ENCODE assay signal across 21 cellular contexts in genomic region chr1:43779266-43779665, GRCh38.
DNase-seq lines count a peak whose midpoint lies in the region; ATAC-seq and TF ChIP-seq lines count a peak whose summit lies in the region.
"Had no signal": no experiment of that assay in that cellular context is flagged by ENCODE, and none has a peak within 500 bp of the region (broad histone marks: within the 10 kb centered on the region; RNA-seq: fewer than 3 reads in every experiment).

No MANE protein-coding gene starts in this region.

- H3K4me3 Mint-ChIP-seq in activated CD4-positive, alpha-beta T cell treated with anti-CD3 and anti-CD28 coated beads, Interleukin-2, amount 10 ng/mL, durations not matched to agents 7 days and 5 days, result no peak overlapping the region
- no peak overlapping the region for H3K4me3 Mint-ChIP-seq in mesothelial cell of epicardium
- H3K4me3 Mint-ChIP-seq: activated naive CD4-positive, alpha-beta T cell treated with anti-CD3 and anti-CD28 coated beads for 36 hours had no signal

- H3K27me3 ChIP-seq in HL-60 (ENCODE audit: insufficient read depth, poor library complexity, severe bottlenecking) (no peaks in the 10 kb centered on the region), Panc1 (ENCODE audit: control insufficient read depth, insufficient read depth, low read length) (no peaks in the 10 kb centered on the region), suprapubic skin (no peaks in the 10 kb centered on the region)
- H3K27me3 ChIP-seq: gastrocnemius medialis, upper lobe of left lung had no signal

- CTCF ChIA-PET in activated CD4-positive, alpha-beta T cell treated with anti-CD3 and anti-CD28 coated beads, Interleukin-2, amount 10 ng/mL, durations not matched to agents 7 days and 5 days (lab: Charles Lee), result interaction anchor here (0.9 kb wide), 1 partner anchor 14 kb away, joined by 3 read pairs; no protein-coding TSS in a partner anchor
- CTCF ChIA-PET in Panc1 (lab: Charles Lee), result no interaction called here

- H3K36me3 ChIP-seq in Panc1 (ENCODE audit: control insufficient read depth, insufficient read depth, low read length), result no peaks in the 10 kb centered on the region
- no peaks in the 10 kb centered on the region for H3K36me3 ChIP-seq in suprapubic skin
- H3K36me3 ChIP-seq: gastrocnemius medialis, upper lobe of left lung had no signal

- no TSS peak for BruUV-seq in Panc1 (replicated peaks; lab: Mats Ljungman, UMichigan)

- POLR2A ChIA-PET in activated CD4-positive, alpha-beta T cell treated with anti-CD3 and anti-CD28 coated beads, Interleukin-2, amount 10 ng/mL, durations not matched to agents 7 days and 5 days (lab: Charles Lee), result no interaction called here
- POLR2A ChIA-PET in Panc1 (lab: Charles Lee), result no interaction called here

- in situ Hi-C loops in Panc1 (cut with HindIII; ENCODE audit: low pct_unique_long_range_greater_than_20kb, low sequenced_read_pairs), result no loop called here

- ATAC-seq in Panc1 (no peak), GM21529 (IDR thresholded peaks at IDR 0.05; ENCODE audit: unreplicated experiment) (no peak)
- ATAC-seq: gastrocnemius medialis, left lobe of liver, mucosa of descending colon, right cardiac atrium, Right ventricle myocardium inferior had no signal

- peaks cover 33% of the 10 kb centered on the region for H3K9me3 Mint-ChIP-seq in activated CD4-positive, alpha-beta T cell treated with anti-CD3 and anti-CD28 coated beads, Interleukin-2, amount 10 ng/mL, durations not matched to agents 7 days and 5 days
- H3K9me3 Mint-ChIP-seq in mesothelial cell of epicardium, result peaks cover 25% of the 10 kb centered on the region

- H3K27ac ChIP-seq in HL-60 (replicated peaks), result peak overlapping the region; percentile 93
- H3K27ac ChIP-seq in Panc1 (ENCODE audit: low read length), result no peak overlapping the region
- no peak overlapping the region for H3K27ac ChIP-seq in suprapubic skin
- H3K27ac ChIP-seq: gastrocnemius medialis, KMS-11, upper lobe of left lung had no signal

- H3K27ac Mint-ChIP-seq in activated CD4-positive, alpha-beta T cell treated with anti-CD3 and anti-CD28 coated beads, Interleukin-2, amount 10 ng/mL, durations not matched to agents 7 days and 5 days, result peak overlapping the region; percentile 47
- no peak overlapping the region for H3K27ac Mint-ChIP-seq in mesothelial cell of epicardium
- H3K27ac Mint-ChIP-seq: activated naive CD4-positive, alpha-beta T cell treated with anti-CD3 and anti-CD28 coated beads for 36 hours had no signal

- H3K4me1 Mint-ChIP-seq in activated CD4-positive, alpha-beta T cell treated with anti-CD3 and anti-CD28 coated beads, Interleukin-2, amount 10 ng/mL, durations not matched to agents 7 days and 5 days, result peaks cover 29% of the 10 kb centered on the region
- H3K4me1 Mint-ChIP-seq in mesothelial cell of epicardium, result peaks cover 7% of the 10 kb centered on the region

- H3K4me3 ChIP-seq in HL-60 (replicated peaks; ENCODE audit: insufficient read depth, low read length) (no peak overlapping the region), Panc1 (ENCODE audit: low read depth in 2 of 2, low read length in 2 of 2) (no peak overlapping the region), suprapubic skin (no peak overlapping the region)
- H3K4me3 ChIP-seq: gastrocnemius medialis, mucosa of descending colon, upper lobe of left lung had no signal

- H3K4me1 ChIP-seq in Panc1 (ENCODE audit: control insufficient read depth, insufficient read depth, low read length), result no peaks in the 10 kb centered on the region
- H3K4me1 ChIP-seq in suprapubic skin, result peaks cover 10% of the 10 kb centered on the region

- no peak for TF ChIP-seq EP300 in suprapubic skin (IDR thresholded peaks at IDR 0.05)

- intact Hi-C loops in Panc1 (cut with micrococcal nuclease; ENCODE audit: unreplicated experiment), result no loop called here

- WGBS in suprapubic skin, result 92% methylated on average over 1 of the region's 1 CpG

- TF ChIP-seq POLR2A in suprapubic skin (IDR thresholded peaks at IDR 0.05), result no peak

- no peaks in the 10 kb centered on the region for H3K9me3 ChIP-seq in Panc1 (ENCODE audit: control insufficient read depth, insufficient read depth, low read depth, low read length)
- no peaks in the 10 kb centered on the region for H3K9me3 ChIP-seq in suprapubic skin
- H3K9me3 ChIP-seq: gastrocnemius medialis had no signal

- DNase-seq in activated CD4-positive, alpha-beta T cell treated with anti-CD3 and anti-CD28 coated beads, Interleukin-2, amount 10 ng/mL, durations not matched to agents 7 days and 5 days, result no peak
- no peak for DNase-seq in activated CD4-positive, alpha-beta T cell treated with anti-CD3 and anti-CD28 coated beads, Interleukin-2, amount 50 U/mL, for 1 hour
- DNase-seq in HL-60 (ENCODE audit: low read depth in 1 of 2, low spot score in 1 of 2), result peak; percentile 30 to 47
- no peak for DNase-seq in Panc1 (ENCODE audit: low read depth, low spot score)
- no peak for DNase-seq in mesothelial cell of epicardium (ENCODE audit: low spot score in 2 of 2, unreplicated experiment in 2 of 2)
- no peak for DNase-seq in NCI-H1436 (lab: John Stamatoyannopoulos, UW)
- DNase-seq in suprapubic skin (ENCODE audit: low spot score in 2 of 2), result no peak
- DNase-seq: activated CD4-positive, alpha-beta T cell treated with anti-CD3 and anti-CD28 coated beads for 1 hour; activated naive CD4-positive, alpha-beta T cell treated with anti-CD3 and anti-CD28 coated beads for 36 hours; gastrocnemius medialis; mucosa of descending colon; NCI-H1694 treated with DMSO at 0.1 percent for 48 hours; NK-92 treated with Interleukin-12 subunit alpha and Interleukin-12 subunit beta, amount 100 ng/mL, for 24 hours; nucleus accumbens; right cardiac atrium; stimulated activated naive CD4-positive, alpha-beta T cell; upper lobe of left lung had no signal

- H3K27me3 Mint-ChIP-seq in activated CD4-positive, alpha-beta T cell treated with anti-CD3 and anti-CD28 coated beads, Interleukin-2, amount 10 ng/mL, durations not matched to agents 7 days and 5 days, result no peaks in the 10 kb centered on the region
- no peaks in the 10 kb centered on the region for H3K27me3 Mint-ChIP-seq in mesothelial cell of epicardium (ENCODE audit: low read depth)

- H3K36me3 Mint-ChIP-seq in activated CD4-positive, alpha-beta T cell treated with anti-CD3 and anti-CD28 coated beads, Interleukin-2, amount 10 ng/mL, durations not matched to agents 7 days and 5 days (ENCODE audit: low read depth), result peaks cover 48% of the 10 kb centered on the region
- peaks cover 32% of the 10 kb centered on the region for H3K36me3 Mint-ChIP-seq in mesothelial cell of epicardium

- TF ChIP-seq CTCF in HL-60 (IDR thresholded peaks at IDR 0.05; ENCODE audit: insufficient read depth, low read length) (peak; percentile 9), Panc1 (IDR thresholded peaks at IDR 0.05) (peak; percentile 13; the same call in 1 of the 2 replicates), mesothelial cell of epicardium (IDR thresholded peaks at IDR 0.05; ENCODE audit: unreplicated experiment) (peak; percentile 14), suprapubic skin (IDR thresholded peaks at IDR 0.05) (no peak)

Comparison
In these comparisons a context has a peak if more than half of its experiments do, and no peak if none do; other contexts are left out.
1. DNase-seq: peak in HL-60 (2 of 2); none in activated CD4-positive, alpha-beta T cell treated with anti-CD3 and anti-CD28 coated beads, Interleukin-2, amount 10 ng/mL, durations not matched to agents 7 days and 5 days (single experiment), activated CD4-positive, alpha-beta T cell treated with anti-CD3 and anti-CD28 coated beads, Interleukin-2, amount 50 U/mL, for 1 hour (single experiment), Panc1 (single experiment), mesothelial cell of epicardium (0 of 2), NCI-H1436 (single experiment) and suprapubic skin (0 of 2).
2. CTCF ChIP-seq: peak in HL-60 (single experiment), Panc1 (single experiment) and mesothelial cell of epicardium (single experiment); none in suprapubic skin (0 of 2).